ENCODE assay signal across 9 cellular contexts in genomic region chr17:20505333-20505732, GRCh38. TPM values are rescaled to one million over a fixed set of nuclear protein-coding genes. Genes with fewer than 3 reads are reported as not detected.
"Had no signal": no experiment of that assay in that cellular context is flagged by ENCODE, and none has a peak within 500 bp of the region (broad histone marks: within the 10 kb centered on the region; RNA-seq: fewer than 3 reads in every experiment).

No MANE protein-coding gene starts in this region.

RNA-seq across cellular contexts. Expression of gene LGALS9B, which starts 38.0 kb away (rescaled TPM):
- total RNA-seq: OCI-LY7, PC-3, Right ventricle myocardium inferior, Right ventricle myocardium superior, RPMI7951, SJCRH30, SJSA1, SK-MEL-5 had no signal
- polyA plus RNA-seq: SK-N-SH had no signal
